ENCODE assay signal across 8 cellular contexts in genomic region chr20:17558154-17558940, GRCh38. TPM values are rescaled to one million over a fixed set of nuclear protein-coding genes. Genes with fewer than 3 reads are reported as not detected.
A peak's percentile ranks its signal among the peaks of the same experiment; 100 is the strongest.
DNase-seq lines count a peak whose midpoint lies in the region; ATAC-seq and TF ChIP-seq lines count a peak whose summit lies in the region.

No MANE protein-coding gene starts in this region.

- H4K20me1 ChIP-seq in MM.1S (ENCODE audit: insufficient read depth, low read length) = no peaks in the 10 kb centered on the region

- peak in 1 of 2 donors; percentile 34 for TF ChIP-seq POLR2A in adrenal gland (IDR thresholded peaks at IDR 0.05)

- no peaks in the 10 kb centered on the region for H3K27me3 ChIP-seq in adrenal gland
- no peaks in the 10 kb centered on the region for H3K27me3 ChIP-seq in iPS-18a (ENCODE audit: control insufficient read depth, insufficient read depth, low read length)
- no peaks in the 10 kb centered on the region for H3K27me3 ChIP-seq in MM.1S (replicated peaks; ENCODE audit: insufficient read depth, low read length)

- no peak for ATAC-seq in GM21381 (IDR thresholded peaks at IDR 0.05; ENCODE audit: unreplicated experiment)

- no peaks in the 10 kb centered on the region for H3K9me3 ChIP-seq in adrenal gland (replicated peaks in 1 of 3)
- no peaks in the 10 kb centered on the region for H3K9me3 ChIP-seq in iPS-18a (ENCODE audit: control insufficient read depth, low read depth, low read length)
- no peaks in the 10 kb centered on the region for H3K9me3 ChIP-seq in MM.1S (replicated peaks; ENCODE audit: insufficient read depth, low read length)

- peak; percentile 21 for DNase-seq in GDM1 (lab: John Stamatoyannopoulos, UW)
- DNase-seq in NCI-H2196 treated with DMSO at 0.1 percent for 48 hours (lab: John Stamatoyannopoulos, UW; ENCODE audit: unreplicated experiment) = peak; percentile 23
- peak in 6 of 7 donors; percentile 46 to 77 (median 66) for DNase-seq in adrenal gland
- DNase-seq in stimulated activated CD8-positive, alpha-beta memory T cell treated with anti-CD3 and anti-CD28 coated beads, Interleukin-4, amount 100 ng/mL, for 48 hours = peak; percentile 50
- DNase-seq in DMS114 treated with DMSO at 0.1 percent for 48 hours (lab: John Stamatoyannopoulos, UW; ENCODE audit: unreplicated experiment) = no peak
- no peak for DNase-seq in MM.1S

- H3K4me2 ChIP-seq in MM.1S (ENCODE audit: low read depth, low read length) = no peak overlapping the region

- TF ChIP-seq CTCF in adrenal gland (IDR thresholded peaks at IDR 0.05) (no peak), MM.1S (IDR thresholded peaks at IDR 0.05; ENCODE audit: low read length) (no peak)

- H3K27ac ChIP-seq in adrenal gland (peak overlapping the region; percentile 83 to 97 (median 91)), iPS-18a (ENCODE audit: low read length) (peak overlapping the region; percentile 15), MM.1S (ENCODE audit: low read length) (no peak overlapping the region)

- intact Hi-C loops in adrenal gland (cut with DNase I) = no loop called here

- no peaks in the 10 kb centered on the region for H3K9me2 ChIP-seq in MM.1S (replicated peaks; ENCODE audit: insufficient read depth, low read length)

- H3F3A ChIP-seq in MM.1S (ENCODE audit: insufficient read depth, low read length) = no peaks in the 10 kb centered on the region

- H3K36me3 ChIP-seq in adrenal gland (replicated peaks in 1 of 2) (no peaks in the 10 kb centered on the region), iPS-18a (ENCODE audit: control insufficient read depth, low read depth, low read length) (no peaks in the 10 kb centered on the region), MM.1S (replicated peaks; ENCODE audit: insufficient read depth, low read length) (no peaks in the 10 kb centered on the region)

- 28 to 36% (median 32%) methylated on average over 7 of the region's 7 CpGs for WGBS in adrenal gland, 4 donors

- H3K4me3 ChIP-seq in adrenal gland (peak overlapping the region in 1 of 4 donors; percentile 8), iPS-18a (ENCODE audit: low read length) (no peak overlapping the region), MM.1S (ENCODE audit: low read length) (no peak overlapping the region)

- H3K9ac ChIP-seq in iPS-18a (ENCODE audit: low read length) (no peak overlapping the region), MM.1S (ENCODE audit: low read length) (no peak overlapping the region)

- no peak overlapping the region for H2AFZ ChIP-seq in MM.1S (ENCODE audit: low read length)

- peaks cover 17 to 24% of the 10 kb centered on the region in 2 donors for H3K4me1 ChIP-seq in adrenal gland (replicated peaks in 1 of 2)
- peaks cover 23% of the 10 kb centered on the region for H3K4me1 ChIP-seq in iPS-18a (ENCODE audit: control insufficient read depth, low read depth, low read length)
- no peaks in the 10 kb centered on the region for H3K4me1 ChIP-seq in MM.1S (ENCODE audit: low read length)

- no peaks in the 10 kb centered on the region for H3K79me2 ChIP-seq in MM.1S (ENCODE audit: low read length)

RNA-seq across cellular contexts. Expression of gene DSTN, which starts 11.5 kb away (rescaled TPM):
- 100 to 1,000 TPM; 256 to 385 (median 280) TPM for total RNA-seq in adrenal gland
- 100 to 1,000 TPM; 184 to 552 (median 192) TPM for polyA plus RNA-seq in adrenal gland

RNA-seq across cellular contexts. Expression of gene BFSP1, which starts 27.2 kb away (rescaled TPM):
- total RNA-seq in adrenal gland = 10 to 100 TPM in 1 of 8 donors, 1 to 10 TPM in 5, under 1 TPM in 2; 0.39 to 18.5 (median 2.7) TPM
- 1 to 10 TPM; 1.7 to 3.3 (median 1.9) TPM for polyA plus RNA-seq in adrenal gland

Comparison
In these comparisons a context has a peak if more than half of its experiments do, and no peak if none do; other contexts are left out.
1. DNase-seq: peak in GDM1 (single experiment), NCI-H2196 treated with DMSO at 0.1 percent for 48 hours (single experiment), adrenal gland (6 of 7) and stimulated activated CD8-positive, alpha-beta memory T cell treated with anti-CD3 and anti-CD28 coated beads, Interleukin-4, amount 100 ng/mL, for 48 hours (single experiment); none in DMS114 treated with DMSO at 0.1 percent for 48 hours (single experiment) and MM.1S (single experiment).